Comparison of ENCODE assay signal across 6 cellular contexts in the genomic region with DNA sequence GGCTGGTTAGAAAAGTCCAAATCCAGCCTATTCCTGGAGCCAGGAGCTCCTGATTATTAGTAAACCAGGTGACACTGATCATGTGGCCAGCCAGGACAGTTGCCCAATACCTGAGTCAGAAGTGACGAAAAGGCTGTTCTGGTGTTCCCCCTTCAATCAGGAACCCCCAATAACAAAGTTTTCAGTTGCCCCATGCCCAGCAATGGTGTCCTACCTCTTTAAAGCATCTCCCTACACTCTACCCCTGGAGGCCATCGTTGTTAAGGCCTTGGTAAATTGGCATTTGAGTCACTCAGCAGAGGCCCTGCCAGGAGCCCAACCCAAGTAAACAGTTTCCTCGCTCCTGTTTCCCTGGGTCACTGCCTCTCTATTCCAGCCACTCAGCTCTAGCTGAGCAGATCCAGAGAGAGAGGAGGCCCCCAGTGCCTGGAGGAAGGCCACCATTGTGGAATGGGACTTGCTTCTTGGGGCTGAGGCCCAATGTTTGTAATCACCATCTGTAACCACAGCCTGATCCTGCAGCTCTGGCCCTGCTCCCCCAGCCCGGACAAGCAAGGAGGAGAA. TPM values are rescaled to one million over a fixed set of nuclear protein-coding genes. Genes with fewer than 3 reads are reported as not detected.
DNase-seq lines count a peak whose midpoint lies in the region; ATAC-seq and TF ChIP-seq lines count a peak whose summit lies in the region.

No MANE protein-coding gene starts in this region.

- H4K20me1 ChIP-seq in H9 (ENCODE audit: control insufficient read depth, insufficient read depth, insufficient read length), result no peaks in the 10 kb centered on the region
- no peaks in the 10 kb centered on the region for H4K20me1 ChIP-seq in mammary epithelial cell (ENCODE audit: insufficient read depth, low read length)

- H2BK120ac ChIP-seq in H9 (ENCODE audit: low read depth, low read length, poor library complexity, severe bottlenecking), result no peak overlapping the region

- H3K4me2 ChIP-seq in H9 (ENCODE audit: insufficient read depth, insufficient read length, low read length) (no peak overlapping the region), mammary epithelial cell (ENCODE audit: insufficient read depth, low read depth, low read length) (peak overlapping the region; percentile 5)

- no peak overlapping the region for H3K56ac ChIP-seq in H9 (ENCODE audit: insufficient read length, low read depth, low read length)

- H3K14ac ChIP-seq in H9 (ENCODE audit: insufficient read depth, low read length), result no peak overlapping the region

- CTCF ChIA-PET in mammary epithelial cell (lab: Charles Lee; ENCODE audit: low non-redundant PET), result no interaction called here

- H3K36me3 ChIP-seq in mammary epithelial cell (ENCODE audit: insufficient read depth, low read length), result peaks cover 17% of the 10 kb centered on the region

- intact Hi-C loops in mammary epithelial cell (cut with micrococcal nuclease), result loop anchor here (1.0 kb wide), 1 partner anchor 12 kb away; no protein-coding TSS in a partner anchor

- WGBS in H9 (ENCODE audit: extremely low coverage, insufficient read length, low lambda C conversion rate), result no CpG with 5 or more reads among the region's 4 CpGs
- 0% methylated on average over 3 of the region's 4 CpGs for WGBS in mammary epithelial cell (ENCODE audit: low coverage, missing lambda C conversion rate)

- ATAC-seq in GM21723 (IDR thresholded peaks at IDR 0.05; ENCODE audit: unreplicated experiment), result no peak
- no peak for ATAC-seq in HG02885 (IDR thresholded peaks at IDR 0.05; ENCODE audit: poor library complexity, unreplicated experiment)

- H3K79me1 ChIP-seq in H9 (ENCODE audit: insufficient read depth, low read depth, low read length, poor library complexity, severe bottlenecking), result no peaks in the 10 kb centered on the region

- H2AFZ ChIP-seq in H9 (ENCODE audit: low read length) (no peak overlapping the region), mammary epithelial cell (ENCODE audit: low read depth, low read length) (peak overlapping the region; percentile 11)

- no peak overlapping the region for H3K18ac ChIP-seq in H9 (ENCODE audit: insufficient read length, low read depth, low read length)

- H3K9me3 ChIP-seq in H9 (ENCODE audit: control insufficient read depth, low read depth, low read length), result no peaks in the 10 kb centered on the region
- no peaks in the 10 kb centered on the region for H3K9me3 ChIP-seq in mammary epithelial cell (replicated peaks; ENCODE audit: insufficient read depth, low read length)

- no peaks in the 10 kb centered on the region; the same call in 1 of the 2 replicates for H3K27me3 Mint-ChIP-seq in H9 (ENCODE audit: low read depth)
- H3K27me3 Mint-ChIP-seq in neural crest cell (ENCODE audit: low read depth), result no peaks in the 10 kb centered on the region

- peak overlapping the region; percentile 24 for H4K91ac ChIP-seq in H9 (ENCODE audit: insufficient read length, low read depth, low read length)

- H2BK20ac ChIP-seq in H9 (ENCODE audit: low read depth, low read length, poor library complexity, severe bottlenecking), result no peak overlapping the region

- in situ Hi-C loops in mammary epithelial cell (cut with MboI; ENCODE audit: low sequenced_read_pairs in 2 of 2), result no loop called here

- no TSS peak for BruUV-seq in mammary epithelial cell (replicated peaks; lab: Mats Ljungman, UMichigan)

- H3K36me3 Mint-ChIP-seq in H9 (ENCODE audit: insufficient read depth in 1 of 3, low read depth in 3 of 3) (peaks cover 14 to 34% (median 30%) of the 10 kb centered on the region in 3 experiments; a peak in 6 of 7 replicates), neural crest cell (ENCODE audit: low read depth) (peaks cover 4% of the 10 kb centered on the region)

- H3K4me1 Mint-ChIP-seq in H9 (peaks cover 14 to 16% of the 10 kb centered on the region in 2 experiments), neural crest cell (peaks cover 4% of the 10 kb centered on the region)

- H4K5ac ChIP-seq in H9 (ENCODE audit: insufficient read length, low read depth, low read length), result no peak overlapping the region

- H4K8ac ChIP-seq in H9 (replicated peaks; ENCODE audit: insufficient read length, low read depth, low read length), result no peak overlapping the region

- H3K4me1 ChIP-seq in H9 (ENCODE audit: insufficient read depth, low read length) (no peaks in the 10 kb centered on the region), mammary epithelial cell (ENCODE audit: insufficient read depth, low read length) (peaks cover 17% of the 10 kb centered on the region)

- H3K9ac ChIP-seq in H9 (ENCODE audit: extremely low read depth, insufficient read length, low read length) (no peak overlapping the region), mammary epithelial cell (ENCODE audit: insufficient read depth, low read length) (no peak overlapping the region)

- TF ChIP-seq CTCF in H9 (conservative IDR thresholded peaks at IDR 0.05) (no peak), mammary epithelial cell (conservative IDR thresholded peaks at IDR 0.05 in 1 of 2, IDR thresholded peaks at IDR 0.05 in 1 of 2; ENCODE audit: extremely low read depth in 1 of 2, insufficient read depth in 1 of 2, low read depth in 1 of 2, low read length in 2 of 2) (peak in 1 of 2 donors; percentile 33), neural crest cell (conservative IDR thresholded peaks at IDR 0.05) (no peak)

- H3T11ph ChIP-seq in H9 (ENCODE audit: low read length), result no peak overlapping the region

- H2BK5ac ChIP-seq in H9 (ENCODE audit: insufficient read length, low read length), result no peak overlapping the region

- peak overlapping the region; percentile 74 to 95 (median 86); a peak in 4 of 7 replicates for H3K27ac Mint-ChIP-seq in H9
- H3K27ac Mint-ChIP-seq in neural crest cell (ENCODE audit: unreplicated experiment), result peak overlapping the region; percentile 27

- H2BK12ac ChIP-seq in H9 (ENCODE audit: insufficient read length, low read depth, low read length), result no peak overlapping the region

- H3K79me2 ChIP-seq in H9 (ENCODE audit: insufficient read depth, low read length) (no peaks in the 10 kb centered on the region), mammary epithelial cell (ENCODE audit: insufficient read depth, low read length) (no peaks in the 10 kb centered on the region)

- no peak overlapping the region for H3K4me3 ChIP-seq in mammary epithelial cell (replicated peaks in 1 of 3; ENCODE audit: insufficient read depth in 1 of 3, low read depth in 2 of 3, low read length in 3 of 3)

- H3K4ac ChIP-seq in H9 (ENCODE audit: low read depth, low read length), result no peak overlapping the region

- H3K27me3 ChIP-seq in H9 (ENCODE audit: insufficient read depth, low read length) (no peaks in the 10 kb centered on the region), mammary epithelial cell (ENCODE audit: insufficient read depth, low read length) (no peaks in the 10 kb centered on the region)

- no peak overlapping the region; a peak in 1 of 5 replicates for H3K4me3 Mint-ChIP-seq in H9
- H3K4me3 Mint-ChIP-seq in neural crest cell, result no peak overlapping the region

- H2BK15ac ChIP-seq in H9 (ENCODE audit: low read depth, low read length), result no peak overlapping the region

- DNase-seq in H9, result no peak
- DNase-seq in mammary epithelial cell, result peak; percentile 64
- DNase-seq in neural crest cell (ENCODE audit: low read depth, low spot score), result no peak
- DNase-seq in erythroblast (lab: John Stamatoyannopoulos, UW), result no peak

- H3K23ac ChIP-seq in H9 (ENCODE audit: insufficient read length, low read depth, low read length), result no peak overlapping the region

- dilution Hi-C loops in mammary epithelial cell (cut with HindIII; ENCODE audit: low sequenced_read_pairs), result no loop called here

- H3K27ac ChIP-seq in H9 (ENCODE audit: insufficient read length, low read depth, low read length), result no peak overlapping the region
- H3K27ac ChIP-seq in mammary epithelial cell (ENCODE audit: insufficient read depth, low read depth, low read length), result peak overlapping the region; percentile 57

- H3K9me3 Mint-ChIP-seq in H9, result no peaks in the 10 kb centered on the region
- no peaks in the 10 kb centered on the region for H3K9me3 Mint-ChIP-seq in neural crest cell

- no peaks in the 10 kb centered on the region for H3K23me2 ChIP-seq in H9 (ENCODE audit: insufficient read length, low read depth, low read length, poor library complexity, severe bottlenecking)

- H2AK5ac ChIP-seq in H9 (ENCODE audit: insufficient read length, low read length), result no peak overlapping the region

- TF ChIP-seq POLR2A in erythroblast (IDR thresholded peaks at IDR 0.05; ENCODE audit: low read length), result no peak

RNA-seq across cellular contexts. Expression of a gene that starts 25.0 kb away (rescaled TPM):
- 45.3 and 47.9 TPM in 2 replicates for total RNA-seq in H9 (2021)
- 100 to 1,000 TPM in 1 of 2 donors, 10 to 100 TPM in 1; 57.2 to 123 TPM for total RNA-seq in mammary epithelial cell
- polyA plus RNA-seq in mammary epithelial cell, result 25.5 TPM
- 162 TPM for polyA minus RNA-seq in mammary epithelial cell
- 31.9 and 32.2 TPM in 2 replicates for total RNA-seq in neural crest cell

RNA-seq across cellular contexts. Expression of a gene that starts 25.5 kb away (rescaled TPM):
- 16.6 and 16.9 TPM in 2 replicates for total RNA-seq in H9 (2021)
- 10 to 100 TPM; 12.6 to 15.2 TPM for total RNA-seq in mammary epithelial cell
- polyA plus RNA-seq in mammary epithelial cell, result 7.2 TPM
- polyA minus RNA-seq in mammary epithelial cell, result 5.7 TPM
- total RNA-seq in neural crest cell, result 13.7 and 15.3 TPM in 2 replicates

RNA-seq across cellular contexts. Expression of a gene that starts 43.6 kb away (rescaled TPM):
- total RNA-seq in H9 (2021), result not detected in 2 replicates
- total RNA-seq in mammary epithelial cell, result not detected
- polyA plus RNA-seq in mammary epithelial cell, result 0.03 TPM
- not detected for polyA minus RNA-seq in mammary epithelial cell
- not detected in 2 replicates for total RNA-seq in neural crest cell

RNA-seq across cellular contexts. Expression of a gene that starts 58.0 kb away (rescaled TPM):
- 79.1 and 83.0 TPM in 2 replicates for total RNA-seq in H9 (2021)
- 10 to 100 TPM; 52.8 to 58.9 TPM for total RNA-seq in mammary epithelial cell
- polyA plus RNA-seq in mammary epithelial cell, result 39.0 TPM
- 234 TPM for polyA minus RNA-seq in mammary epithelial cell
- 51.3 and 51.9 TPM in 2 replicates for total RNA-seq in neural crest cell

RNA-seq across cellular contexts. Expression of a gene that starts 58.3 kb away (rescaled TPM):
- total RNA-seq in H9 (2021) (6.3 and 7.3 TPM in 2 replicates), mammary epithelial cell (1 to 10 TPM; 5.8 to 6.8 TPM), neural crest cell (7.6 and 8.0 TPM in 2 replicates)
- polyA plus RNA-seq in mammary epithelial cell, result 4.4 TPM
- 7.1 TPM for polyA minus RNA-seq in mammary epithelial cell
